In the genomic region with DNA sequence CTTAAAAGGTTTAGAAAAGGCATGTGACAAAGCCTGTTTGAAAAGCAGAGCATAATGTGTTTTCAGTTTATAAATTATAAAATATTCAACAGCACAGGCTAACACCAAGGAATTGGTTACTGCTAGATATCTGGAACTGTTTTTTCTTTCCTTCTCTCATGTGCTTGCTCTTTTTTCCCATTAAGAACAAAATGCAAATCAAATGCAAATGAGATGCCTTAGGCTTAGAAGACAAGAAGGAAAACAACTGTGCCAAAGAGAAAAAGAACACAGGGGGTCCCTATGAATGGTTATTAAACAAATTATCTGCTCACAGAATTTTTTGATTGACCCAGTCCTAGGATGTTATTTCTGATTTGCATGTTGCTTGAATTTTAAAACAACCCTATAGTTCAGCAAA, we compare ENCODE assay signal across 1 cellular context.
TF ChIP-seq lines count a peak whose summit lies in the region.

No MANE protein-coding gene starts in this region.

TF ChIP-seq in WTC11, 78 proteins besides CTCF, POLR2A, EP300 and RAD21 (continued from another document):
- TF ChIP-seq, protein P1, sequence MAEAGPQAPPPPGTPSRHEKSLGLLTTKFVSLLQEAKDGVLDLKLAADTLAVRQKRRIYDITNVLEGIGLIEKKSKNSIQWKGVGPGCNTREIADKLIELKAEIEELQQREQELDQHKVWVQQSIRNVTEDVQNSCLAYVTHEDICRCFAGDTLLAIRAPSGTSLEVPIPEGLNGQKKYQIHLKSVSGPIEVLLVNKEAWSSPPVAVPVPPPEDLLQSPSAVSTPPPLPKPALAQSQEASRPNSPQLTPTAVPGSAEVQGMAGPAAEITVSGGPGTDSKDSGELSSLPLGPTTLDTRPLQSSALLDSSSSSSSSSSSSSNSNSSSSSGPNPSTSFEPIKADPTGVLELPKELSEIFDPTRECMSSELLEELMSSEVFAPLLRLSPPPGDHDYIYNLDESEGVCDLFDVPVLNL (CRISPR knock-in tag; IDR thresholded peaks at IDR 0.05; ENCODE audit: borderline replicate concordance, low read depth): no peak
- no peak for TF ChIP-seq ZNF423 (CRISPR knock-in tag; IDR thresholded peaks at IDR 0.05)
- TF ChIP-seq, protein P2, sequence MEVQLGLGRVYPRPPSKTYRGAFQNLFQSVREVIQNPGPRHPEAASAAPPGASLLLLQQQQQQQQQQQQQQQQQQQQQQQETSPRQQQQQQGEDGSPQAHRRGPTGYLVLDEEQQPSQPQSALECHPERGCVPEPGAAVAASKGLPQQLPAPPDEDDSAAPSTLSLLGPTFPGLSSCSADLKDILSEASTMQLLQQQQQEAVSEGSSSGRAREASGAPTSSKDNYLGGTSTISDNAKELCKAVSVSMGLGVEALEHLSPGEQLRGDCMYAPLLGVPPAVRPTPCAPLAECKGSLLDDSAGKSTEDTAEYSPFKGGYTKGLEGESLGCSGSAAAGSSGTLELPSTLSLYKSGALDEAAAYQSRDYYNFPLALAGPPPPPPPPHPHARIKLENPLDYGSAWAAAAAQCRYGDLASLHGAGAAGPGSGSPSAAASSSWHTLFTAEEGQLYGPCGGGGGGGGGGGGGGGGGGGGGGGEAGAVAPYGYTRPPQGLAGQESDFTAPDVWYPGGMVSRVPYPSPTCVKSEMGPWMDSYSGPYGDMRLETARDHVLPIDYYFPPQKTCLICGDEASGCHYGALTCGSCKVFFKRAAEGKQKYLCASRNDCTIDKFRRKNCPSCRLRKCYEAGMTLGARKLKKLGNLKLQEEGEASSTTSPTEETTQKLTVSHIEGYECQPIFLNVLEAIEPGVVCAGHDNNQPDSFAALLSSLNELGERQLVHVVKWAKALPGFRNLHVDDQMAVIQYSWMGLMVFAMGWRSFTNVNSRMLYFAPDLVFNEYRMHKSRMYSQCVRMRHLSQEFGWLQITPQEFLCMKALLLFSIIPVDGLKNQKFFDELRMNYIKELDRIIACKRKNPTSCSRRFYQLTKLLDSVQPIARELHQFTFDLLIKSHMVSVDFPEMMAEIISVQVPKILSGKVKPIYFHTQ (CRISPR knock-in tag; IDR thresholded peaks at IDR 0.05): no peak
- no peak for TF ChIP-seq SMAD4 (CRISPR knock-in tag; IDR thresholded peaks at IDR 0.05)
- TF ChIP-seq, protein P3, sequence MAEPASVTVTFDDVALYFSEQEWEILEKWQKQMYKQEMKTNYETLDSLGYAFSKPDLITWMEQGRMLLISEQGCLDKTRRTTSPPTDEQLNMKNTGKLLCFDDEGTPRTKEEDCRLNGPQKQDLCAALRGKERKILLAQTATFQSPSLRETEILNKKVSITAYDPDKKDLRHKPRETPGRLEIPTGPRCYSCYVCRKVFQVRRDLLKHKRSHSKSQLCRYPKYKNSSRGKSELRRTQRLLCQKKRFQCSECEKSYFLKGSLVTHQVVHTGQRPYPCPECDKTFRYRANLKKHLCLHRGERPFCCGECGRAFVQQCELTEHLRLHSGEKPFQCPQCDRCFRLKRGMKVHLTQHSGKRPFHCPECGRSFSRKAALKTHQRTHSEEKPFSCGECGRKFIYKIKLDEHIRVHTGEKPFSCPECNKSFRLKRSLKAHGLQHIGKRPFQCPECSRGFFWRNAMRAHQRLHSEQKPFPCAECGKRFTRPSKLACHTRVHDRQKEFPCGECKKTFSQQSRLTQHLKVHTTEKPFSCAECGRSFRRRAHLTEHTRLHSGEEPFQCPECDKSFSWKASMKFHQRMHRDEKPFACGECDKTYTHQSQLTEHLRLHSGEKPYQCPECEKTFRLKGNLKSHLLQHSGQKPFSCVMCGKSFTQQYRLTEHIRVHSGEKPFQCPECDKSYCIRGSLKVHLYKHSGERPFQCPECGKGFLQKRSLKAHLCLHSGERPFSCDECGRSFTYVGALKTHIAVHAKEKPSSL (CRISPR knock-in tag; conservative IDR thresholded peaks at IDR 0.05): no peak
- TF ChIP-seq IRF2 (CRISPR knock-in tag; IDR thresholded peaks at IDR 0.05; ENCODE audit: borderline replicate concordance, low read depth): no peak
- TF ChIP-seq KAT7 (CRISPR knock-in tag; IDR thresholded peaks at IDR 0.05; ENCODE audit: borderline replicate concordance): no peak
- TF ChIP-seq NFYB (CRISPR knock-in tag; conservative IDR thresholded peaks at IDR 0.05; ENCODE audit: low read depth): no peak
- no peak for TF ChIP-seq NR3C1 (CRISPR knock-in tag; conservative IDR thresholded peaks at IDR 0.05; ENCODE audit: low read depth)
- no peak for TF ChIP-seq ETV6 (CRISPR knock-in tag; IDR thresholded peaks at IDR 0.05)
- TF ChIP-seq, protein P4, sequence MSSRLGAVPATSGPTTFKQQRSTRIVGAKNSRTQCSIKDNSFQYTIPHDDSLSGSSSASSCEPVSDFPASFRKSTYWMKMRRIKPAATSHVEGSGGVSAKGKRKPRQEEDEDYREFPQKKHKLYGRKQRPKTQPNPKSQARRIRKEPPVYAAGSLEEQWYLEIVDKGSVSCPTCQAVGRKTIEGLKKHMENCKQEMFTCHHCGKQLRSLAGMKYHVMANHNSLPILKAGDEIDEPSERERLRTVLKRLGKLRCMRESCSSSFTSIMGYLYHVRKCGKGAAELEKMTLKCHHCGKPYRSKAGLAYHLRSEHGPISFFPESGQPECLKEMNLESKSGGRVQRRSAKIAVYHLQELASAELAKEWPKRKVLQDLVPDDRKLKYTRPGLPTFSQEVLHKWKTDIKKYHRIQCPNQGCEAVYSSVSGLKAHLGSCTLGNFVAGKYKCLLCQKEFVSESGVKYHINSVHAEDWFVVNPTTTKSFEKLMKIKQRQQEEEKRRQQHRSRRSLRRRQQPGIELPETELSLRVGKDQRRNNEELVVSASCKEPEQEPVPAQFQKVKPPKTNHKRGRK (CRISPR knock-in tag; IDR thresholded peaks at IDR 0.05; ENCODE audit: borderline replicate concordance): no peak
- no peak for TF ChIP-seq ZNF416 (CRISPR knock-in tag; IDR thresholded peaks at IDR 0.05)
- TF ChIP-seq ZNF317 (CRISPR knock-in tag; IDR thresholded peaks at IDR 0.05; ENCODE audit: borderline replicate concordance, low read depth): no peak
